ENCODE assay signal across 9 cellular contexts in genomic region chr11:130428692-130429681, GRCh38. TPM values are rescaled to one million over a fixed set of nuclear protein-coding genes. Genes with fewer than 3 reads are reported as not detected.
DNase-seq lines count a peak whose midpoint lies in the region; ATAC-seq and TF ChIP-seq lines count a peak whose summit lies in the region.
"Had no signal": no experiment of that assay in that cellular context is flagged by ENCODE, and none has a peak within 500 bp of the region (broad histone marks: within the 10 kb centered on the region; RNA-seq: fewer than 3 reads in every experiment).

No MANE protein-coding gene starts in this region.

- no peak for TF ChIP-seq POLR2A in erythroblast (IDR thresholded peaks at IDR 0.05; ENCODE audit: low read length)

- no peak for TF ChIP-seq CTCF in MCF 10A (IDR thresholded peaks at IDR 0.05; ENCODE audit: unreplicated experiment)
- no peak for TF ChIP-seq CTCF in upper lobe of right lung (IDR thresholded peaks at IDR 0.05)

- H3K9me3 ChIP-seq in mucosa of rectum (ENCODE audit: control insufficient read depth in 2 of 2, low read length in 2 of 2), result no peaks in the 10 kb centered on the region
- no peaks in the 10 kb centered on the region for H3K9me3 ChIP-seq in upper lobe of right lung

- H3K27ac ChIP-seq in mucosa of rectum (ENCODE audit: low read depth in 2 of 2, low read length in 2 of 2) (no peak overlapping the region), upper lobe of right lung (no peak overlapping the region)

- H3K27me3 Mint-ChIP-seq in activated naive CD4-positive, alpha-beta T cell treated with anti-CD3 and anti-CD28 coated beads, Interleukin-2, amount 50 U/mL, for 24 hours, result peaks cover 36% of the 10 kb centered on the region
- peaks cover 73% of the 10 kb centered on the region for H3K27me3 Mint-ChIP-seq in MCF 10A (ENCODE audit: insufficient read depth, unreplicated experiment)

- CTCF ChIA-PET in MCF 10A (lab: Yijun Ruan, JAX), result interaction anchor here (0.6 to 25.6 kb wide), 8 partner anchors 12 to 1785 kb away, joined by 3 to 1064 read pairs (median 22); no protein-coding TSS in a partner anchor

- H3K4me3 Mint-ChIP-seq in activated naive CD4-positive, alpha-beta T cell treated with anti-CD3 and anti-CD28 coated beads, Interleukin-2, amount 50 U/mL, for 24 hours, result peak overlapping the region; percentile 68
- peak overlapping the region; percentile 9 for H3K4me3 Mint-ChIP-seq in MCF 10A (ENCODE audit: unreplicated experiment)

- H3K36me3 Mint-ChIP-seq in activated naive CD4-positive, alpha-beta T cell treated with anti-CD3 and anti-CD28 coated beads, Interleukin-2, amount 50 U/mL, for 24 hours, result no peaks in the 10 kb centered on the region
- H3K36me3 Mint-ChIP-seq in MCF 10A (ENCODE audit: insufficient read depth, unreplicated experiment), result no peaks in the 10 kb centered on the region

- H3K9me3 Mint-ChIP-seq in activated naive CD4-positive, alpha-beta T cell treated with anti-CD3 and anti-CD28 coated beads, Interleukin-2, amount 50 U/mL, for 24 hours, result no peaks in the 10 kb centered on the region
- H3K9me3 Mint-ChIP-seq in MCF 10A (ENCODE audit: unreplicated experiment), result no peaks in the 10 kb centered on the region

- H3K9ac ChIP-seq in mucosa of rectum (ENCODE audit: low read depth in 1 of 2, low read length in 2 of 2), result no peak overlapping the region

- no peak for ATAC-seq in upper lobe of right lung

- H3K4me1 Mint-ChIP-seq in activated naive CD4-positive, alpha-beta T cell treated with anti-CD3 and anti-CD28 coated beads, Interleukin-2, amount 50 U/mL, for 24 hours, result peaks cover 14% of the 10 kb centered on the region
- H3K4me1 Mint-ChIP-seq in MCF 10A (ENCODE audit: insufficient read depth, unreplicated experiment), result peaks cover 5% of the 10 kb centered on the region

- DNase-seq in activated naive CD4-positive, alpha-beta T cell (lab: John Stamatoyannopoulos, UW), result no peak
- DNase-seq in MCF 10A (ENCODE audit: unreplicated experiment) (no peak), upper lobe of right lung (no peak), erythroblast (lab: John Stamatoyannopoulos, UW) (no peak), HPDE6-E6E7 (ENCODE audit: extremely low spot score) (no peak), NCI-H2081 (lab: John Stamatoyannopoulos, UW) (no peak)
- DNase-seq: activated CD8-positive, alpha-beta memory T cell treated with anti-CD3 and anti-CD28 coated beads, Interleukin-2, amount 50 U/mL, for 4 hours had no signal

- H3K27me3 ChIP-seq in mucosa of rectum (ENCODE audit: control insufficient read depth in 2 of 2, insufficient read depth in 2 of 2, low read length in 2 of 2) (peaks cover 32 to 36% of the 10 kb centered on the region in 2 donors), upper lobe of right lung (peaks cover 29% of the 10 kb centered on the region)

- BruUV-seq in MCF 10A (replicated peaks; lab: Mats Ljungman, UMichigan), result no TSS peak

- POLR2A ChIA-PET in MCF 10A (lab: Yijun Ruan, JAX), result interaction anchor here (0.6 kb wide), 1 partner anchor 433 kb away, joined by 3 read pairs; no protein-coding TSS in a partner anchor

- intact Hi-C loops in MCF 10A (cut with micrococcal nuclease) (no loop called here), upper lobe of right lung (cut with DNase I) (loop anchor here (10.0 kb wide), 1 partner anchor 214 kb away; no protein-coding TSS in a partner anchor)

- H3K27ac Mint-ChIP-seq in activated naive CD4-positive, alpha-beta T cell treated with anti-CD3 and anti-CD28 coated beads, Interleukin-2, amount 50 U/mL, for 24 hours, result no peak overlapping the region
- H3K27ac Mint-ChIP-seq in MCF 10A (ENCODE audit: low read depth, unreplicated experiment), result no peak overlapping the region

- H3K4me1 ChIP-seq in mucosa of rectum (ENCODE audit: control insufficient read depth in 2 of 2, insufficient read depth in 2 of 2, low read length in 2 of 2) (peaks cover 0 to 9% of the 10 kb centered on the region in 2 donors), upper lobe of right lung (peaks cover 5% of the 10 kb centered on the region)

- H3K36me3 ChIP-seq in mucosa of rectum (ENCODE audit: control insufficient read depth in 2 of 2, insufficient read depth in 2 of 2, low read length in 2 of 2) (no peaks in the 10 kb centered on the region), upper lobe of right lung (no peaks in the 10 kb centered on the region)

- H3K4me3 ChIP-seq in mucosa of rectum (ENCODE audit: low read length in 2 of 2), result peak overlapping the region; percentile 26 to 28
- peak overlapping the region; percentile 49 for H3K4me3 ChIP-seq in upper lobe of right lung

RNA-seq across cellular contexts. Expression of gene ADAMTS8, which starts 0.6 kb away (rescaled TPM):
- total RNA-seq in MCF 10A (2022), result not detected in 2 replicates
- total RNA-seq in upper lobe of right lung, result 39.1 TPM

RNA-seq across cellular contexts. Expression of gene ADAMTS15, which starts 19.5 kb away (rescaled TPM):
- total RNA-seq in MCF 10A (2022) (0.54 and 0.70 TPM in 2 replicates), upper lobe of right lung (8.2 TPM)

Comparison
In these comparisons a context has a peak if more than half of its experiments do, and no peak if none do; other contexts are left out.
1. RNA of gene ADAMTS8, which starts 0.6 kb away (total RNA-seq): 39.1 TPM in upper lobe of right lung (single experiment); not detected in MCF 10A; every median in the first group is over 10 times any median in the second.